ENCODE assay signal across 7 cellular contexts in the genomic region with DNA sequence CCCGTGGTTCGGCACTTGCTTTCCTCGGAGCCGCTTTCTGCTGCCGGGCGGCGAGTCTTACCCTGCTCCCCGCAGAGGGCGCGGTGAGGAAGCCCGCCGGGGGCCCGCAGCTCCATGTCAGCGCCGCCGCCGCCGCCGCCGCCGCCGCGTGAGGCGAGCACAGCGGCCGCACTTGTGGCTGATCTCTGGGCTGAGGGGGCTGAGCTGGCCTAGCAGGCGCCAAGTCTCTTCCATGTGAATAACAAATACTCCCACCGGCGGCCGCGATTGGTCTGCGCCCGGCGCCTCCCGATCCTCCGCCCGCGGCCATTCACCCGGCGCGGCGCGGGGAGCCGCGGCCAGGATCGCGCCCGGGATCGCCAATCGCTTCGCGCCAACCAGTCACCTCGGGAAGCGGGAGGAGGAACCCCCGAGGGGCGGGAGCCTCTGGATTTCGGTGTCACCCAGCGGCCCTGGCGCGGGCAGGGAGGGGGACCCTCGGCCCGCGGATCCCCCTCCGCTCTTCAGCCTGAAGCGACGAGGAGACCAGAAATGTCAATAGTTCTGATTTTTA. TPM values are rescaled to one million over a fixed set of nuclear protein-coding genes. Genes with fewer than 3 reads are reported as not detected.
DNase-seq lines count a peak whose midpoint lies in the region; ATAC-seq and TF ChIP-seq lines count a peak whose summit lies in the region.

A gene (minus strand): TSS at position 206 of the 553 bp plus-strand sequence.

- no peaks in the 10 kb centered on the region for H3K9me2 ChIP-seq in OCI-LY7 (ENCODE audit: insufficient read depth, low read length)

- peaks cover 0 to 3% (median 0%) of the 10 kb centered on the region in 5 experiments for H3K9me3 Mint-ChIP-seq in brain

- H2AFZ ChIP-seq in OCI-LY7 (ENCODE audit: low read length) = peak within 1 kb of the TSS; percentile 97

- H3K4me3 Mint-ChIP-seq in brain = peak within 1 kb of the TSS; percentile 86 to 93 (median 90)

- no peaks in the 10 kb centered on the region for H3K36me3 ChIP-seq in OCI-LY7 (ENCODE audit: insufficient read depth, low read length)

- H3K27ac ChIP-seq in OCI-LY7 (ENCODE audit: low read depth, low read length, poor library complexity, severe bottlenecking) = no peak within 1 kb of the TSS

- POLR2A ChIA-PET in OCI-LY7 (lab: Charles Lee) = no interaction called here

- no TSS peak for BruUV-seq in OCI-LY7 (replicated peaks; lab: Mats Ljungman, UMichigan)

- H3K4me1 ChIP-seq in OCI-LY7 (ENCODE audit: insufficient read depth, low read length, poor library complexity, severe bottlenecking) = no peaks in the 10 kb centered on the region

- no peak for DNase-seq in OCI-LY7 (ENCODE audit: low spot score)
- DNase-seq in sciatic nerve (ENCODE audit: low spot score) = peak; percentile 59
- DNase-seq in COLO829 (ENCODE audit: low spot score) = no peak

- H3K27ac Mint-ChIP-seq in brain = peak within 1 kb of the TSS; percentile 12 to 89 (median 72)

- peaks cover 58% of the 10 kb centered on the region for H3K27me3 Mint-ChIP-seq in brain

- H3K9me3 ChIP-seq in OCI-LY7 (ENCODE audit: low read length) (no peaks in the 10 kb centered on the region), iPS-18c (ENCODE audit: control insufficient read depth, insufficient read depth, low read length) (no peaks in the 10 kb centered on the region)

- no peak for TF ChIP-seq CTCF in GM12875 (IDR thresholded peaks at IDR 0.05; ENCODE audit: borderline replicate concordance, insufficient read depth, low read depth, low read length)
- no peak for TF ChIP-seq CTCF in OCI-LY7 (conservative IDR thresholded peaks at IDR 0.05; ENCODE audit: low read length)
- peak in 1 of 2 experiments; percentile 19 for TF ChIP-seq CTCF in brain (conservative IDR thresholded peaks at IDR 0.05)

- H3K79me2 ChIP-seq in OCI-LY7 (ENCODE audit: insufficient read depth, low read depth, low read length) = no peaks in the 10 kb centered on the region

- H3K4me1 Mint-ChIP-seq in brain = peaks cover 15% of the 10 kb centered on the region

- peak within 1 kb of the TSS; percentile 62 for H3K4me3 ChIP-seq in GM12875 (ENCODE audit: low read depth, low read length)
- H3K4me3 ChIP-seq in OCI-LY7 (ENCODE audit: low read depth, low read length, poor library complexity, severe bottlenecking) = peak within 1 kb of the TSS; percentile 68
- H3K4me3 ChIP-seq in iPS-18c (ENCODE audit: insufficient read depth, low read depth, low read length) = peak within 1 kb of the TSS; percentile 85

- no peaks in the 10 kb centered on the region for H3K36me3 Mint-ChIP-seq in brain

- intact Hi-C loops in OCI-LY7 (cut with micrococcal nuclease; ENCODE audit: unreplicated experiment) (loop anchor here (5.0 kb wide), 1 partner anchor 451 kb away; no protein-coding TSS in a partner anchor), sciatic nerve (cut with DNase I) (no loop called here)

- H4K20me1 ChIP-seq in OCI-LY7 (ENCODE audit: insufficient read depth, low read length) = peaks cover 3% of the 10 kb centered on the region; the same call in 1 of the 2 replicates

- CTCF ChIA-PET in OCI-LY7 (lab: Charles Lee; ENCODE audit: unreplicated experiment) = no interaction called here

- peak; percentile 4 for ATAC-seq in HG03095 (IDR thresholded peaks at IDR 0.05; ENCODE audit: unreplicated experiment)
- ATAC-seq in sciatic nerve = peak; percentile 34

- peak within 1 kb of the TSS; percentile 93 for H3K4me2 ChIP-seq in OCI-LY7 (ENCODE audit: low read length)

RNA-seq across cellular contexts. Expression of the gene that starts here (rescaled TPM):
- not detected in 2 replicates for total RNA-seq in OCI-LY7 (2014; rRNA removed; shearing (Covaris generic))
- total RNA-seq in OCI-LY7 (2022) = not detected in 2 replicates
- polyA plus RNA-seq in brain (ENCODE audit: insufficient read depth, low read depth, low replicate concordance) = 11.8 TPM
- total RNA-seq in sciatic nerve = 1.8 TPM
